In genomic region chrX:71603618-71604017, GRCh38 we compare ENCODE assay signal across 22 cellular contexts. TPM values are rescaled to one million over a fixed set of nuclear protein-coding genes. Genes with fewer than 3 reads are reported as not detected.
DNase-seq lines count a peak whose midpoint lies in the region; ATAC-seq and TF ChIP-seq lines count a peak whose summit lies in the region.
"Had no signal": no experiment of that assay in that cellular context is flagged by ENCODE, and none has a peak within 500 bp of the region (broad histone marks: within the 10 kb centered on the region; RNA-seq: fewer than 3 reads in every experiment).

No MANE protein-coding gene starts in this region.

- H4K20me1 ChIP-seq in HCT116 (ENCODE audit: insufficient read depth) = no peaks in the 10 kb centered on the region

- no peaks in the 10 kb centered on the region for H3K27me3 Mint-ChIP-seq in activated CD4-positive, alpha-beta memory T cell treated with anti-CD3 and anti-CD28 coated beads for 36 hours
- H3K27me3 Mint-ChIP-seq in activated CD4-positive, alpha-beta memory T cell treated with anti-CD3 and anti-CD28 coated beads, Interleukin-2, amount 10 ng/mL, durations not matched to agents 7 days and 5 days = no peaks in the 10 kb centered on the region
- H3K27me3 Mint-ChIP-seq in activated T-helper 2 cell treated with anti-CD3 and anti-CD28 coated beads, Interferon-gamma antibody, Interleukin-2, Interleukin-4, amounts not matched to agents 10 μg/mL and 5 μg/mL and 100 μg/mL, durations not matched to agents 14 hours and 24 hours and 36 hours (ENCODE audit: low read depth) = no peaks in the 10 kb centered on the region
- H3K27me3 Mint-ChIP-seq: brain, type B pancreatic cell had no signal

- H3K4me1 ChIP-seq in HCT116 (ENCODE audit: control insufficient read depth in 1 of 2, insufficient read depth in 2 of 2, low read length in 2 of 2) (no peaks in the 10 kb centered on the region), mesenchymal stem cell (ENCODE audit: control insufficient read depth, insufficient read depth, low read depth, low read length) (no peaks in the 10 kb centered on the region)
- H3K4me1 ChIP-seq: gastroesophageal sphincter had no signal

- H2AK5ac ChIP-seq in mesenchymal stem cell (ENCODE audit: low read length, severe bottlenecking) = no peak overlapping the region

- no peak overlapping the region for H2BK12ac ChIP-seq in mesenchymal stem cell (ENCODE audit: low read length in 2 of 2)

- no peak overlapping the region for H3K4ac ChIP-seq in mesenchymal stem cell (ENCODE audit: low read depth in 1 of 2, low read length in 2 of 2)

- H4K91ac ChIP-seq in mesenchymal stem cell (ENCODE audit: low read length) = no peak overlapping the region

- CTCF ChIA-PET in activated CD4-positive, alpha-beta memory T cell treated with anti-CD3 and anti-CD28 coated beads for 36 hours (lab: Charles Lee) = interaction anchor here (0.7 to 1.0 kb wide), 2 partner anchors 17 to 49 kb away, joined by 3 read pairs; no protein-coding TSS in a partner anchor
- CTCF ChIA-PET in activated CD4-positive, alpha-beta memory T cell treated with anti-CD3 and anti-CD28 coated beads, Interleukin-2, amount 10 ng/mL, durations not matched to agents 7 days and 5 days (lab: Charles Lee) = no interaction called here
- CTCF ChIA-PET in HCT116 (lab: Charles Lee) = no interaction called here

- H3K4me2 ChIP-seq in HCT116 (ENCODE audit: low read length) (no peak overlapping the region), mesenchymal stem cell (ENCODE audit: low read length, poor library complexity, severe bottlenecking) (no peak overlapping the region)

- POLR2A ChIA-PET in activated CD4-positive, alpha-beta memory T cell treated with anti-CD3 and anti-CD28 coated beads for 36 hours (lab: Charles Lee) = interaction anchor here (1.2 to 2.1 kb wide), 2 partner anchors 14 to 19 kb away, joined by 4 to 6 read pairs; partner anchors contain the start of gene CXCR3
- POLR2A ChIA-PET in activated CD4-positive, alpha-beta memory T cell treated with anti-CD3 and anti-CD28 coated beads, Interleukin-2, amount 10 ng/mL, durations not matched to agents 7 days and 5 days (lab: Charles Lee) = no interaction called here
- POLR2A ChIA-PET in HCT116 (lab: Charles Lee) = no interaction called here

- no peak for TF ChIP-seq CTCF in HCT116 (IDR thresholded peaks at IDR 0.05 in 2 of 3, conservative IDR thresholded peaks at IDR 0.05 in 1 of 3; ENCODE audit: borderline replicate concordance in 1 of 3, insufficient read depth in 1 of 3, low read depth in 2 of 3, low read length in 2 of 3)

- H3K79me1 ChIP-seq in mesenchymal stem cell (replicated peaks; ENCODE audit: low read length, poor library complexity, severe bottlenecking) = peaks cover 7% of the 10 kb centered on the region

- peak overlapping the region; percentile 84 for H3K27ac Mint-ChIP-seq in activated CD4-positive, alpha-beta memory T cell treated with anti-CD3 and anti-CD28 coated beads for 36 hours
- no peak overlapping the region for H3K27ac Mint-ChIP-seq in activated CD4-positive, alpha-beta memory T cell treated with anti-CD3 and anti-CD28 coated beads, Interleukin-2, amount 10 ng/mL, durations not matched to agents 7 days and 5 days
- H3K27ac Mint-ChIP-seq in activated T-helper 2 cell treated with anti-CD3 and anti-CD28 coated beads, Interferon-gamma antibody, Interleukin-2, Interleukin-4, amounts not matched to agents 10 μg/mL and 5 μg/mL and 100 μg/mL, durations not matched to agents 14 hours and 24 hours and 36 hours = peak overlapping the region; percentile 71
- H3K27ac Mint-ChIP-seq: type B pancreatic cell had no signal

- no peak overlapping the region for H3K23ac ChIP-seq in mesenchymal stem cell (ENCODE audit: low read length in 2 of 2)

- BruUV-seq in HCT116 (replicated peaks; lab: Mats Ljungman, UMichigan) = no TSS peak

- no peak for TF ChIP-seq POLR2A in HCT116 (IDR thresholded peaks at IDR 0.05; ENCODE audit: borderline replicate concordance, extremely low read depth, insufficient read depth, insufficient read length)

- H3K4me3 ChIP-seq in HCT116 (replicated peaks in 1 of 2; ENCODE audit: low read depth in 1 of 2, low read length in 2 of 2) = no peak overlapping the region
- no peak overlapping the region for H3K4me3 ChIP-seq in mesenchymal stem cell (ENCODE audit: insufficient read depth in 1 of 2, low read depth in 1 of 2, low read length in 2 of 2)
- H3K4me3 ChIP-seq: gastroesophageal sphincter had no signal

- ATAC-seq in HCT116 (no peak), GM21825 (IDR thresholded peaks at IDR 0.05; ENCODE audit: unreplicated experiment) (no peak)
- ATAC-seq: gastroesophageal sphincter had no signal

- H3K27me3 ChIP-seq in HCT116 (ENCODE audit: insufficient read depth, low read length) (no peaks in the 10 kb centered on the region), mesenchymal stem cell (ENCODE audit: control insufficient read depth in 1 of 2, insufficient read depth in 1 of 2, low read length in 2 of 2) (peaks cover 0 to 4% of the 10 kb centered on the region in 2 experiments)
- H3K27me3 ChIP-seq: gastroesophageal sphincter had no signal

- H2AFZ ChIP-seq in HCT116 (ENCODE audit: low read depth, low read length, poor library complexity, severe bottlenecking) (no peak overlapping the region), mesenchymal stem cell (ENCODE audit: low read depth, low read length) (no peak overlapping the region)

- RAD21 ChIA-PET in HCT116 (lab: Charles Lee; ENCODE audit: low non-redundant PET in 1 of 2, low total read pairs in 2 of 2, uncharacterized antibody in 2 of 2, unreplicated experiment in 2 of 2) = no interaction called here

- H3K36me3 ChIP-seq in HCT116 (ENCODE audit: control insufficient read depth in 1 of 2, insufficient read depth in 2 of 2, low read length in 2 of 2) = no peaks in the 10 kb centered on the region; a peak in 1 of 4 replicates
- peaks cover 40 to 86% of the 10 kb centered on the region in 2 experiments for H3K36me3 ChIP-seq in mesenchymal stem cell (ENCODE audit: control insufficient read depth in 1 of 2, insufficient read depth in 2 of 2, low read depth in 1 of 2, low read length in 2 of 2)

- no peaks in the 10 kb centered on the region for H3K79me2 ChIP-seq in HCT116 (ENCODE audit: insufficient read depth, low read length)

- no peak overlapping the region for H3K27ac ChIP-seq in HCT116 (ENCODE audit: low read depth, low read length)
- H3K27ac ChIP-seq in mesenchymal stem cell (ENCODE audit: low read length, poor library complexity, severe bottlenecking) = no peak overlapping the region
- H3K27ac ChIP-seq: C4-2B, epithelial cell of prostate, gastroesophageal sphincter had no signal

- peaks cover 6% of the 10 kb centered on the region for H3K9me3 Mint-ChIP-seq in activated CD4-positive, alpha-beta memory T cell treated with anti-CD3 and anti-CD28 coated beads for 36 hours
- no peaks in the 10 kb centered on the region for H3K9me3 Mint-ChIP-seq in activated CD4-positive, alpha-beta memory T cell treated with anti-CD3 and anti-CD28 coated beads, Interleukin-2, amount 10 ng/mL, durations not matched to agents 7 days and 5 days
- peaks cover 15% of the 10 kb centered on the region for H3K9me3 Mint-ChIP-seq in activated T-helper 2 cell treated with anti-CD3 and anti-CD28 coated beads, Interferon-gamma antibody, Interleukin-2, Interleukin-4, amounts not matched to agents 10 μg/mL and 5 μg/mL and 100 μg/mL, durations not matched to agents 14 hours and 24 hours and 36 hours

- H3K9ac ChIP-seq in HCT116 (ENCODE audit: low read length) (no peak overlapping the region), mesenchymal stem cell (ENCODE audit: low read length) (no peak overlapping the region)

- WGBS in mesenchymal stem cell = 77% methylated on average over 32 of the region's 33 CpGs

- TF ChIP-seq RAD21 in HCT116 (IDR thresholded peaks at IDR 0.05; ENCODE audit: low read depth) = no peak

- H3K9me2 ChIP-seq in HCT116 (ENCODE audit: insufficient read depth) = no peaks in the 10 kb centered on the region

- no peak overlapping the region for H4K8ac ChIP-seq in mesenchymal stem cell (ENCODE audit: low read length)

- no peak overlapping the region for H2BK5ac ChIP-seq in mesenchymal stem cell (ENCODE audit: low read depth, low read length, poor library complexity, severe bottlenecking)

- H2BK15ac ChIP-seq in mesenchymal stem cell (ENCODE audit: low read depth, poor library complexity, severe bottlenecking) = no peak overlapping the region

- no peak overlapping the region for H3K18ac ChIP-seq in mesenchymal stem cell (ENCODE audit: low read depth in 1 of 2, low read length in 2 of 2)

- peak; percentile 35 for DNase-seq in activated CD4-positive, alpha-beta memory T cell treated with anti-CD3 and anti-CD28 coated beads for 36 hours
- DNase-seq in activated CD4-positive, alpha-beta memory T cell treated with anti-CD3 and anti-CD28 coated beads, Interleukin-2, amount 10 ng/mL, durations not matched to agents 7 days and 5 days = no peak
- DNase-seq in HCT116 (ENCODE audit: low read depth, low spot score) (peak; percentile 28), mesenchymal stem cell (peak; percentile 1), NOMO-1 treated with DMSO at 0.1 percent for 48 hours (lab: John Stamatoyannopoulos, UW; ENCODE audit: unreplicated experiment) (no peak)
- no peak for DNase-seq in activated T-helper 2 cell treated with anti-CD3 and anti-CD28 coated beads, Interferon-gamma antibody, Interleukin-2, Interleukin-4, amounts not matched to agents 10 μg/mL and 5 μg/mL and 100 μg/mL, durations not matched to agents 14 hours and 24 hours and 36 hours (ENCODE audit: low spot score)
- no peak for DNase-seq in central memory CD4-positive, alpha-beta T cell
- DNase-seq: activated gamma-delta T cell treated with Interleukin-2 at 50 U/mL for 16 hours; dermis blood vessel endothelial cell; DMS79 treated with DMSO at 0.1 percent for 48 hours; KG1; NCI-H1048; NCI-H2029 treated with DMSO at 0.1 percent for 48 hours; stimulated activated naive CD4-positive, alpha-beta T cell; SW 1271 had no signal

- intact Hi-C loops in activated CD4-positive, alpha-beta memory T cell treated with anti-CD3 and anti-CD28 coated beads for 36 hours (cut with micrococcal nuclease) = no loop called here
- intact Hi-C loops in HCT116 (cut with micrococcal nuclease) = no loop called here
- intact Hi-C loops in activated T-helper 2 cell treated with anti-CD3 and anti-CD28 coated beads, Interferon-gamma antibody, Interleukin-2, Interleukin-4, amounts not matched to agents 10 μg/mL and 5 μg/mL and 100 μg/mL, durations not matched to agents 14 hours and 24 hours and 36 hours (cut with micrococcal nuclease) = no loop called here

- H3K9me3 ChIP-seq in HCT116 (ENCODE audit: control insufficient read depth in 1 of 2, insufficient read depth in 1 of 2, low read depth in 1 of 2, low read length in 2 of 2) (no peaks in the 10 kb centered on the region), mesenchymal stem cell (ENCODE audit: control insufficient read depth, low read length) (peaks cover 37% of the 10 kb centered on the region)
- H3K9me3 ChIP-seq: gastroesophageal sphincter had no signal

- peaks cover 49% of the 10 kb centered on the region for H3K4me1 Mint-ChIP-seq in activated CD4-positive, alpha-beta memory T cell treated with anti-CD3 and anti-CD28 coated beads for 36 hours (ENCODE audit: low read depth)
- H3K4me1 Mint-ChIP-seq in activated CD4-positive, alpha-beta memory T cell treated with anti-CD3 and anti-CD28 coated beads, Interleukin-2, amount 10 ng/mL, durations not matched to agents 7 days and 5 days = peaks cover 43% of the 10 kb centered on the region
- H3K4me1 Mint-ChIP-seq in activated T-helper 2 cell treated with anti-CD3 and anti-CD28 coated beads, Interferon-gamma antibody, Interleukin-2, Interleukin-4, amounts not matched to agents 10 μg/mL and 5 μg/mL and 100 μg/mL, durations not matched to agents 14 hours and 24 hours and 36 hours (ENCODE audit: low read depth) = peaks cover 34% of the 10 kb centered on the region
- H3K4me1 Mint-ChIP-seq: brain had no signal

- no peak overlapping the region for H2BK120ac ChIP-seq in mesenchymal stem cell (ENCODE audit: low read depth, low read length)

- H3K14ac ChIP-seq in mesenchymal stem cell (ENCODE audit: low read length in 2 of 2) = no peak overlapping the region

- H3K36me3 Mint-ChIP-seq in activated CD4-positive, alpha-beta memory T cell treated with anti-CD3 and anti-CD28 coated beads for 36 hours = peaks cover 59% of the 10 kb centered on the region
- peaks cover 71% of the 10 kb centered on the region for H3K36me3 Mint-ChIP-seq in activated CD4-positive, alpha-beta memory T cell treated with anti-CD3 and anti-CD28 coated beads, Interleukin-2, amount 10 ng/mL, durations not matched to agents 7 days and 5 days (ENCODE audit: low read depth)
- peaks cover 75% of the 10 kb centered on the region for H3K36me3 Mint-ChIP-seq in activated T-helper 2 cell treated with anti-CD3 and anti-CD28 coated beads, Interferon-gamma antibody, Interleukin-2, Interleukin-4, amounts not matched to agents 10 μg/mL and 5 μg/mL and 100 μg/mL, durations not matched to agents 14 hours and 24 hours and 36 hours (ENCODE audit: low read depth)

- H3K4me3 Mint-ChIP-seq in activated CD4-positive, alpha-beta memory T cell treated with anti-CD3 and anti-CD28 coated beads for 36 hours = peak overlapping the region; percentile 43
- no peak overlapping the region for H3K4me3 Mint-ChIP-seq in activated CD4-positive, alpha-beta memory T cell treated with anti-CD3 and anti-CD28 coated beads, Interleukin-2, amount 10 ng/mL, durations not matched to agents 7 days and 5 days
- H3K4me3 Mint-ChIP-seq in activated T-helper 2 cell treated with anti-CD3 and anti-CD28 coated beads, Interferon-gamma antibody, Interleukin-2, Interleukin-4, amounts not matched to agents 10 μg/mL and 5 μg/mL and 100 μg/mL, durations not matched to agents 14 hours and 24 hours and 36 hours (ENCODE audit: low read depth) = no peak overlapping the region
- H3K4me3 Mint-ChIP-seq: brain, type B pancreatic cell had no signal

RNA-seq across cellular contexts. Expression of gene CXCR3, which starts 14.7 kb away (rescaled TPM):
- 10 to 100 TPM; 28.5 to 31.1 TPM for total RNA-seq in activated CD4-positive, alpha-beta memory T cell treated with anti-CD3 and anti-CD28 coated beads for 36 hours
- 10 to 100 TPM; 84.9 to 85.7 TPM for total RNA-seq in activated CD4-positive, alpha-beta memory T cell treated with anti-CD3 and anti-CD28 coated beads, Interleukin-2, amount 10 ng/mL, durations not matched to agents 7 days and 5 days
- total RNA-seq in HCT116 (2021; ENCODE audit: unreplicated experiment) = not detected
- polyA plus RNA-seq in HCT116 (2012) = 0.04 and 0.05 TPM in 2 replicates
- 11.1 and 11.4 TPM in 2 replicates for total RNA-seq in activated T-helper 2 cell treated with anti-CD3 and anti-CD28 coated beads, Interferon-gamma antibody, Interleukin-2, Interleukin-4, amounts not matched to agents 10 μg/mL and 5 μg/mL and 100 μg/mL, durations not matched to agents 14 hours and 24 hours and 36 hours
- not detected for polyA plus RNA-seq in mesenchymal stem cell (2013, experiment 1 of 2)
- polyA plus RNA-seq in mesenchymal stem cell (2013, experiment 2 of 2) = not detected
- total RNA-seq: dermis blood vessel endothelial cell, NCI-H460 had no signal

RNA-seq across cellular contexts. Expression of gene GCNA, which starts 25.4 kb away (rescaled TPM):
- total RNA-seq in activated CD4-positive, alpha-beta memory T cell treated with anti-CD3 and anti-CD28 coated beads for 36 hours = 1 to 10 TPM; 3.2 to 3.4 TPM
- total RNA-seq in activated CD4-positive, alpha-beta memory T cell treated with anti-CD3 and anti-CD28 coated beads, Interleukin-2, amount 10 ng/mL, durations not matched to agents 7 days and 5 days = 1 to 10 TPM; 4.4 to 5.3 TPM
- total RNA-seq in HCT116 (2021; ENCODE audit: unreplicated experiment) = 0.98 TPM
- 0.52 and 0.87 TPM in 2 replicates for polyA plus RNA-seq in HCT116 (2012)
- 3.4 and 3.5 TPM in 2 replicates for total RNA-seq in activated T-helper 2 cell treated with anti-CD3 and anti-CD28 coated beads, Interferon-gamma antibody, Interleukin-2, Interleukin-4, amounts not matched to agents 10 μg/mL and 5 μg/mL and 100 μg/mL, durations not matched to agents 14 hours and 24 hours and 36 hours
- polyA plus RNA-seq in mesenchymal stem cell (2013, experiment 1 of 2) = 0.64 TPM
- 0.56 TPM for polyA plus RNA-seq in mesenchymal stem cell (2013, experiment 2 of 2)

Comparison
In these comparisons a context has a peak if more than half of its experiments do, and no peak if none do; other contexts are left out.
1. DNase-seq: peak in activated CD4-positive, alpha-beta memory T cell treated with anti-CD3 and anti-CD28 coated beads for 36 hours (single experiment), HCT116 (single experiment) and mesenchymal stem cell (single experiment); none in activated CD4-positive, alpha-beta memory T cell treated with anti-CD3 and anti-CD28 coated beads, Interleukin-2, amount 10 ng/mL, durations not matched to agents 7 days and 5 days (single experiment), activated T-helper 2 cell treated with anti-CD3 and anti-CD28 coated beads, Interferon-gamma antibody, Interleukin-2, Interleukin-4, amounts not matched to agents 10 μg/mL and 5 μg/mL and 100 μg/mL, durations not matched to agents 14 hours and 24 hours and 36 hours (single experiment), central memory CD4-positive, alpha-beta T cell (single experiment) and NOMO-1 treated with DMSO at 0.1 percent for 48 hours (single experiment).
2. RNA of gene CXCR3, which starts 14.7 kb away (total RNA-seq): 84.9 to 85.7 TPM in activated CD4-positive, alpha-beta memory T cell treated with anti-CD3 and anti-CD28 coated beads, Interleukin-2, amount 10 ng/mL, durations not matched to agents 7 days and 5 days, 28.5 to 31.1 TPM in activated CD4-positive, alpha-beta memory T cell treated with anti-CD3 and anti-CD28 coated beads for 36 hours and 11.1 to 11.4 TPM in activated T-helper 2 cell treated with anti-CD3 and anti-CD28 coated beads, Interferon-gamma antibody, Interleukin-2, Interleukin-4, amounts not matched to agents 10 μg/mL and 5 μg/mL and 100 μg/mL, durations not matched to agents 14 hours and 24 hours and 36 hours; not detected in HCT116 (single experiment); every median in the first group is over 10 times any median in the second.